In genomic region chr3:155134311-155134710, GRCh38 we compare ENCODE assay signal across 7 cellular contexts. TPM values are rescaled to one million over a fixed set of nuclear protein-coding genes. Genes with fewer than 3 reads are reported as not detected.
"Had no signal": no experiment of that assay in that cellular context is flagged by ENCODE, and none has a peak within 500 bp of the region (broad histone marks: within the 10 kb centered on the region; RNA-seq: fewer than 3 reads in every experiment).

No MANE protein-coding gene starts in this region.

RNA-seq across cellular contexts. Expression of gene MME, which starts 54.2 kb away (rescaled TPM):
- total RNA-seq: activated naive CD4-positive, alpha-beta T cell treated with anti-CD3 and anti-CD28 coated beads for 36 hours; activated naive CD4-positive, alpha-beta T cell treated with anti-CD3 and anti-CD28 coated beads, Interleukin-2, amount 50 U/mL, for 72 hours; activated naive CD8-positive, alpha-beta T cell treated with anti-CD3 and anti-CD28 coated beads for 36 hours; activated T-cell treated with anti-CD3 and anti-CD28 coated beads, Interleukin-2, amount 50 U/mL, for 72 hours; activated T-helper 1 cell treated with anti-CD3 and anti-CD28 coated beads, Interleukin-12 subunit alpha, Interleukin-12 subunit beta, Interleukin-2, Interleukin-4 antibody, amounts not matched to agents 30 ng/mL and 10 ng/mL and 1 ng/mL, durations not matched to agents 14 hours and 24 hours and 36 hours; activated T-helper 17 cell treated with anti-CD3 and anti-CD28 coated beads, Interleukin-2, amount 50 U/mL, for 72 hours; activated T-helper 2 cell treated with anti-CD3 and anti-CD28 coated beads, Interferon-gamma antibody, Interleukin-2, Interleukin-4, amounts not matched to agents 10 μg/mL and 5 μg/mL and 100 μg/mL, durations not matched to agents 14 hours and 24 hours and 36 hours had no signal
